In genomic region chr12:76032043-76032981, GRCh38 we compare ENCODE assay signal across 1 cellular context.
TF ChIP-seq lines count a peak whose summit lies in the region.

No MANE protein-coding gene starts in this region.

TF ChIP-seq in HepG2, 621 proteins besides CTCF, POLR2A, EP300 and RAD21 (continued from another document and continues in another):
- TF ChIP-seq, protein P1, sequence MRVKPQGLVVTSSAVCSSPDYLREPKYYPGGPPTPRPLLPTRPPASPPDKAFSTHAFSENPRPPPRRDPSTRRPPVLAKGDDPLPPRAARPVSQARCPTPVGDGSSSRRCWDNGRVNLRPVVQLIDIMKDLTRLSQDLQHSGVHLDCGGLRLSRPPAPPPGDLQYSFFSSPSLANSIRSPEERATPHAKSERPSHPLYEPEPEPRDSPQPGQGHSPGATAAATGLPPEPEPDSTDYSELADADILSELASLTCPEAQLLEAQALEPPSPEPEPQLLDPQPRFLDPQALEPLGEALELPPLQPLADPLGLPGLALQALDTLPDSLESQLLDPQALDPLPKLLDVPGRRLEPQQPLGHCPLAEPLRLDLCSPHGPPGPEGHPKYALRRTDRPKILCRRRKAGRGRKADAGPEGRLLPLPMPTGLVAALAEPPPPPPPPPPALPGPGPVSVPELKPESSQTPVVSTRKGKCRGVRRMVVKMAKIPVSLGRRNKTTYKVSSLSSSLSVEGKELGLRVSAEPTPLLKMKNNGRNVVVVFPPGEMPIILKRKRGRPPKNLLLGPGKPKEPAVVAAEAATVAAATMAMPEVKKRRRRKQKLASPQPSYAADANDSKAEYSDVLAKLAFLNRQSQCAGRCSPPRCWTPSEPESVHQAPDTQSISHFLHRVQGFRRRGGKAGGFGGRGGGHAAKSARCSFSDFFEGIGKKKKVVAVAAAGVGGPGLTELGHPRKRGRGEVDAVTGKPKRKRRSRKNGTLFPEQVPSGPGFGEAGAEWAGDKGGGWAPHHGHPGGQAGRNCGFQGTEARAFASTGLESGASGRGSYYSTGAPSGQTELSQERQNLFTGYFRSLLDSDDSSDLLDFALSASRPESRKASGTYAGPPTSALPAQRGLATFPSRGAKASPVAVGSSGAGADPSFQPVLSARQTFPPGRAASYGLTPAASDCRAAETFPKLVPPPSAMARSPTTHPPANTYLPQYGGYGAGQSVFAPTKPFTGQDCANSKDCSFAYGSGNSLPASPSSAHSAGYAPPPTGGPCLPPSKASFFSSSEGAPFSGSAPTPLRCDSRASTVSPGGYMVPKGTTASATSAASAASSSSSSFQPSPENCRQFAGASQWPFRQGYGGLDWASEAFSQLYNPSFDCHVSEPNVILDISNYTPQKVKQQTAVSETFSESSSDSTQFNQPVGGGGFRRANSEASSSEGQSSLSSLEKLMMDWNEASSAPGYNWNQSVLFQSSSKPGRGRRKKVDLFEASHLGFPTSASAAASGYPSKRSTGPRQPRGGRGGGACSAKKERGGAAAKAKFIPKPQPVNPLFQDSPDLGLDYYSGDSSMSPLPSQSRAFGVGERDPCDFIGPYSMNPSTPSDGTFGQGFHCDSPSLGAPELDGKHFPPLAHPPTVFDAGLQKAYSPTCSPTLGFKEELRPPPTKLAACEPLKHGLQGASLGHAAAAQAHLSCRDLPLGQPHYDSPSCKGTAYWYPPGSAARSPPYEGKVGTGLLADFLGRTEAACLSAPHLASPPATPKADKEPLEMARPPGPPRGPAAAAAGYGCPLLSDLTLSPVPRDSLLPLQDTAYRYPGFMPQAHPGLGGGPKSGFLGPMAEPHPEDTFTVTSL (CRISPR knock-in tag; IDR thresholded peaks at IDR 0.05; ENCODE audit: borderline replicate concordance), result peak; percentile 46; the same call in 1 of the 2 replicates
- TF ChIP-seq, protein P2, sequence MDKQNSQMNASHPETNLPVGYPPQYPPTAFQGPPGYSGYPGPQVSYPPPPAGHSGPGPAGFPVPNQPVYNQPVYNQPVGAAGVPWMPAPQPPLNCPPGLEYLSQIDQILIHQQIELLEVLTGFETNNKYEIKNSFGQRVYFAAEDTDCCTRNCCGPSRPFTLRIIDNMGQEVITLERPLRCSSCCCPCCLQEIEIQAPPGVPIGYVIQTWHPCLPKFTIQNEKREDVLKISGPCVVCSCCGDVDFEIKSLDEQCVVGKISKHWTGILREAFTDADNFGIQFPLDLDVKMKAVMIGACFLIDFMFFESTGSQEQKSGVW (CRISPR knock-in tag; IDR thresholded peaks at IDR 0.05; ENCODE audit: borderline replicate concordance), result no peak
- TF ChIP-seq, protein P3, sequence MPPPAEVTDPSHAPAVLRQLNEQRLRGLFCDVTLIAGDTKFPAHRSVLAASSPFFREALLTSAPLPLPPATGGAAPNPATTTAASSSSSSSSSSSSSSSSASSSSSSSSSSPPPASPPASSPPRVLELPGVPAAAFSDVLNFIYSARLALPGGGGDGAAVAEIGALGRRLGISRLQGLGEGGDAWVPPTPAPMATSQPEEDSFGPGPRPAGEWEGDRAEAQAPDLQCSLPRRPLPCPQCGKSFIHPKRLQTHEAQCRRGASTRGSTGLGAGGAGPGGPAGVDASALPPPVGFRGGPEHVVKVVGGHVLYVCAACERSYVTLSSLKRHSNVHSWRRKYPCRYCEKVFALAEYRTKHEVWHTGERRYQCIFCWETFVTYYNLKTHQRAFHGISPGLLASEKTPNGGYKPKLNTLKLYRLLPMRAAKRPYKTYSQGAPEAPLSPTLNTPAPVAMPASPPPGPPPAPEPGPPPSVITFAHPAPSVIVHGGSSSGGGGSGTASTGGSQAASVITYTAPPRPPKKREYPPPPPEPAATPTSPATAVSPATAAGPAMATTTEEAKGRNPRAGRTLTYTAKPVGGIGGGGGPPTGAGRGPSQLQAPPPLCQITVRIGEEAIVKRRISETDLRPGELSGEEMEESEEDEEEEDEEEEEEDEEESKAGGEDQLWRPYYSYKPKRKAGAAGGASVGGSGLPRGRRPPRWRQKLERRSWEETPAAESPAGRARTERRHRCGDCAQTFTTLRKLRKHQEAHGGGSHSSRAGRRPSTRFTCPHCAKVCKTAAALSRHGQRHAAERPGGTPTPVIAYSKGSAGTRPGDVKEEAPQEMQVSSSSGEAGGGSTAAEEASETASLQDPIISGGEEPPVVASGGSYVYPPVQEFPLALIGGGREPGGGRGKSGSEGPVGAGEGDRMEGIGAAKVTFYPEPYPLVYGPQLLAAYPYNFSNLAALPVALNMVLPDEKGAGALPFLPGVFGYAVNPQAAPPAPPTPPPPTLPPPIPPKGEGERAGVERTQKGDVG (CRISPR knock-in tag; IDR thresholded peaks at IDR 0.05; ENCODE audit: borderline replicate concordance), result no peak
- no peak for TF ChIP-seq ZNF629 (CRISPR knock-in tag; conservative IDR thresholded peaks at IDR 0.05)
- TF ChIP-seq, protein P4, sequence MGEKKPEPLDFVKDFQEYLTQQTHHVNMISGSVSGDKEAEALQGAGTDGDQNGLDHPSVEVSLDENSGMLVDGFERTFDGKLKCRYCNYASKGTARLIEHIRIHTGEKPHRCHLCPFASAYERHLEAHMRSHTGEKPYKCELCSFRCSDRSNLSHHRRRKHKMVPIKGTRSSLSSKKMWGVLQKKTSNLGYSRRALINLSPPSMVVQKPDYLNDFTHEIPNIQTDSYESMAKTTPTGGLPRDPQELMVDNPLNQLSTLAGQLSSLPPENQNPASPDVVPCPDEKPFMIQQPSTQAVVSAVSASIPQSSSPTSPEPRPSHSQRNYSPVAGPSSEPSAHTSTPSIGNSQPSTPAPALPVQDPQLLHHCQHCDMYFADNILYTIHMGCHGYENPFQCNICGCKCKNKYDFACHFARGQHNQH (CRISPR knock-in tag; IDR thresholded peaks at IDR 0.05), result no peak
- no peak for TF ChIP-seq SRSF1 (optimal IDR thresholded peaks at IDR 0.05; ENCODE audit: low read depth, low read length)
- TF ChIP-seq, protein P5, sequence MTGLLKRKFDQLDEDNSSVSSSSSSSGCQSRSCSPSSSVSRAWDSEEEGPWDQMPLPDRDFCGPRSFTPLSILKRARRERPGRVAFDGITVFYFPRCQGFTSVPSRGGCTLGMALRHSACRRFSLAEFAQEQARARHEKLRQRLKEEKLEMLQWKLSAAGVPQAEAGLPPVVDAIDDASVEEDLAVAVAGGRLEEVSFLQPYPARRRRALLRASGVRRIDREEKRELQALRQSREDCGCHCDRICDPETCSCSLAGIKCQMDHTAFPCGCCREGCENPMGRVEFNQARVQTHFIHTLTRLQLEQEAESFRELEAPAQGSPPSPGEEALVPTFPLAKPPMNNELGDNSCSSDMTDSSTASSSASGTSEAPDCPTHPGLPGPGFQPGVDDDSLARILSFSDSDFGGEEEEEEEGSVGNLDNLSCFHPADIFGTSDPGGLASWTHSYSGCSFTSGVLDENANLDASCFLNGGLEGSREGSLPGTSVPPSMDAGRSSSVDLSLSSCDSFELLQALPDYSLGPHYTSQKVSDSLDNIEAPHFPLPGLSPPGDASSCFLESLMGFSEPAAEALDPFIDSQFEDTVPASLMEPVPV (CRISPR knock-in tag; IDR thresholded peaks at IDR 0.05), result no peak; the same call in 1 of the 2 replicates
- peak; percentile 38; the same call in 1 of the 2 replicates for TF ChIP-seq SP140L (CRISPR knock-in tag; IDR thresholded peaks at IDR 0.05; ENCODE audit: borderline replicate concordance)
- no peak for TF ChIP-seq NR2F2 (IDR thresholded peaks at IDR 0.05; ENCODE audit: borderline replicate concordance, low read depth)
- no peak for TF ChIP-seq ZBTB33 (CRISPR knock-in tag; IDR thresholded peaks at IDR 0.05)
- TF ChIP-seq KDM2A (CRISPR knock-in tag; IDR thresholded peaks at IDR 0.05; ENCODE audit: borderline replicate concordance, low read depth), result peak; percentile 56
- TF ChIP-seq, protein P6, sequence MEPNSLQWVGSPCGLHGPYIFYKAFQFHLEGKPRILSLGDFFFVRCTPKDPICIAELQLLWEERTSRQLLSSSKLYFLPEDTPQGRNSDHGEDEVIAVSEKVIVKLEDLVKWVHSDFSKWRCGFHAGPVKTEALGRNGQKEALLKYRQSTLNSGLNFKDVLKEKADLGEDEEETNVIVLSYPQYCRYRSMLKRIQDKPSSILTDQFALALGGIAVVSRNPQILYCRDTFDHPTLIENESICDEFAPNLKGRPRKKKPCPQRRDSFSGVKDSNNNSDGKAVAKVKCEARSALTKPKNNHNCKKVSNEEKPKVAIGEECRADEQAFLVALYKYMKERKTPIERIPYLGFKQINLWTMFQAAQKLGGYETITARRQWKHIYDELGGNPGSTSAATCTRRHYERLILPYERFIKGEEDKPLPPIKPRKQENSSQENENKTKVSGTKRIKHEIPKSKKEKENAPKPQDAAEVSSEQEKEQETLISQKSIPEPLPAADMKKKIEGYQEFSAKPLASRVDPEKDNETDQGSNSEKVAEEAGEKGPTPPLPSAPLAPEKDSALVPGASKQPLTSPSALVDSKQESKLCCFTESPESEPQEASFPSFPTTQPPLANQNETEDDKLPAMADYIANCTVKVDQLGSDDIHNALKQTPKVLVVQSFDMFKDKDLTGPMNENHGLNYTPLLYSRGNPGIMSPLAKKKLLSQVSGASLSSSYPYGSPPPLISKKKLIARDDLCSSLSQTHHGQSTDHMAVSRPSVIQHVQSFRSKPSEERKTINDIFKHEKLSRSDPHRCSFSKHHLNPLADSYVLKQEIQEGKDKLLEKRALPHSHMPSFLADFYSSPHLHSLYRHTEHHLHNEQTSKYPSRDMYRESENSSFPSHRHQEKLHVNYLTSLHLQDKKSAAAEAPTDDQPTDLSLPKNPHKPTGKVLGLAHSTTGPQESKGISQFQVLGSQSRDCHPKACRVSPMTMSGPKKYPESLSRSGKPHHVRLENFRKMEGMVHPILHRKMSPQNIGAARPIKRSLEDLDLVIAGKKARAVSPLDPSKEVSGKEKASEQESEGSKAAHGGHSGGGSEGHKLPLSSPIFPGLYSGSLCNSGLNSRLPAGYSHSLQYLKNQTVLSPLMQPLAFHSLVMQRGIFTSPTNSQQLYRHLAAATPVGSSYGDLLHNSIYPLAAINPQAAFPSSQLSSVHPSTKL (CRISPR knock-in tag; IDR thresholded peaks at IDR 0.05), result peak; percentile 58; the same call in 1 of the 2 replicates
- TF ChIP-seq, protein P7, sequence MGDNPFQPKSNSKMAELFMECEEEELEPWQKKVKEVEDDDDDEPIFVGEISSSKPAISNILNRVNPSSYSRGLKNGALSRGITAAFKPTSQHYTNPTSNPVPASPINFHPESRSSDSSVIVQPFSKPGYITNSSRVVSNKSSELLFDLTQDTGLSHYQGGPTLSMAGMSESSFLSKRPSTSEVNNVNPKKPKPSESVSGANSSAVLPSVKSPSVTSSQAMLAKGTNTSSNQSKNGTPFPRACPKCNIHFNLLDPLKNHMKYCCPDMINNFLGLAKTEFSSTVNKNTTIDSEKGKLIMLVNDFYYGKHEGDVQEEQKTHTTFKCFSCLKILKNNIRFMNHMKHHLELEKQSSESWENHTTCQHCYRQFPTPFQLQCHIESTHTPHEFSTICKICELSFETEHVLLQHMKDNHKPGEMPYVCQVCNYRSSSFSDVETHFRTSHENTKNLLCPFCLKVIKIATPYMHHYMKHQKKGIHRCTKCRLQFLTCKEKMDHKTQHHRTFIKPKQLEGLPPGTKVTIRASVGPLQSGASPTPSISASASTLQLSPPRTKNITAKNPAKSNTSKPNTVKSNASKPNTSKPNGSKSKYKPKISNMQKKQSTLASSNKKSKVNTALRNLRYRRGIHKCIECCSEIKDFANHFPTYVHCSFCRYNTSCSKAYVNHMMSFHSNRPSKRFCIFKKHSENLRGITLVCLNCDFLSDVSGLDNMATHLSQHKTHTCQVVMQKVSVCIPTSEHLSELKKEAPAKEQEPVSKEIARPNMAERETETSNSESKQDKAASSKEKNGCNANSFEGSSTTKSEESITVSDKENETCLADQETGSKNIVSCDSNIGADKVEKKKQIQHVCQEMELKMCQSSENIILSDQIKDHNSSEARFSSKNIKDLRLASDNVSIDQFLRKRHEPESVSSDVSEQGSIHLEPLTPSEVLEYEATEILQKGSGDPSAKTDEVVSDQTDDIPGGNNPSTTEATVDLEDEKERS (CRISPR knock-in tag; IDR thresholded peaks at IDR 0.05), result no peak
- no peak for TF ChIP-seq ZNF619 (CRISPR knock-in tag; IDR thresholded peaks at IDR 0.05)
- TF ChIP-seq MYC (CRISPR knock-in tag; IDR thresholded peaks at IDR 0.05; ENCODE audit: borderline replicate concordance), result no peak
- no peak for TF ChIP-seq ZFP36 (IDR thresholded peaks at IDR 0.05; ENCODE audit: borderline replicate concordance, low read depth, low read length, partially characterized antibody)
- TF ChIP-seq, protein P8, sequence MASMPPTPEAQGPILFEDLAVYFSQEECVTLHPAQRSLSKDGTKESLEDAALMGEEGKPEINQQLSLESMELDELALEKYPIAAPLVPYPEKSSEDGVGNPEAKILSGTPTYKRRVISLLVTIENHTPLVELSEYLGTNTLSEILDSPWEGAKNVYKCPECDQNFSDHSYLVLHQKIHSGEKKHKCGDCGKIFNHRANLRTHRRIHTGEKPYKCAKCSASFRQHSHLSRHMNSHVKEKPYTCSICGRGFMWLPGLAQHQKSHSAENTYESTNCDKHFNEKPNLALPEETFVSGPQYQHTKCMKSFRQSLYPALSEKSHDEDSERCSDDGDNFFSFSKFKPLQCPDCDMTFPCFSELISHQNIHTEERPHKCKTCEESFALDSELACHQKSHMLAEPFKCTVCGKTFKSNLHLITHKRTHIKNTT (CRISPR knock-in tag; IDR thresholded peaks at IDR 0.05), result no peak
- no peak for TF ChIP-seq ZNF30 (CRISPR knock-in tag; IDR thresholded peaks at IDR 0.05)
- TF ChIP-seq ZNF292 (CRISPR knock-in tag; IDR thresholded peaks at IDR 0.05; ENCODE audit: borderline replicate concordance, low read depth), result no peak
- TF ChIP-seq ATM (IDR thresholded peaks at IDR 0.05; ENCODE audit: borderline replicate concordance), result no peak
- 0 out of 2 replicates have a peak, but pooled peaks have one; percentile 14 for TF ChIP-seq FOXJ3 (CRISPR knock-in tag; IDR thresholded peaks at IDR 0.05; ENCODE audit: borderline replicate concordance)
- TF ChIP-seq ZNF263 (CRISPR knock-in tag; IDR thresholded peaks at IDR 0.05), result no peak
- 0 out of 2 replicates have a peak, but pooled peaks have one; percentile 24 for TF ChIP-seq ZNF775 (CRISPR knock-in tag; IDR thresholded peaks at IDR 0.05; ENCODE audit: borderline replicate concordance)
- TF ChIP-seq, protein P9, sequence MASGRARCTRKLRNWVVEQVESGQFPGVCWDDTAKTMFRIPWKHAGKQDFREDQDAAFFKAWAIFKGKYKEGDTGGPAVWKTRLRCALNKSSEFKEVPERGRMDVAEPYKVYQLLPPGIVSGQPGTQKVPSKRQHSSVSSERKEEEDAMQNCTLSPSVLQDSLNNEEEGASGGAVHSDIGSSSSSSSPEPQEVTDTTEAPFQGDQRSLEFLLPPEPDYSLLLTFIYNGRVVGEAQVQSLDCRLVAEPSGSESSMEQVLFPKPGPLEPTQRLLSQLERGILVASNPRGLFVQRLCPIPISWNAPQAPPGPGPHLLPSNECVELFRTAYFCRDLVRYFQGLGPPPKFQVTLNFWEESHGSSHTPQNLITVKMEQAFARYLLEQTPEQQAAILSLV (CRISPR knock-in tag; IDR thresholded peaks at IDR 0.05; ENCODE audit: borderline replicate concordance), result no peak
- TF ChIP-seq ZNF558 (CRISPR knock-in tag; IDR thresholded peaks at IDR 0.05; ENCODE audit: borderline replicate concordance), result 0 out of 2 replicates have a peak, but pooled peaks have one; percentile 59
- TF ChIP-seq NRL (CRISPR knock-in tag; IDR thresholded peaks at IDR 0.05; ENCODE audit: borderline replicate concordance), result no peak; the same call in 1 of the 2 replicates
- no peak for TF ChIP-seq ZBTB8A (CRISPR knock-in tag; IDR thresholded peaks at IDR 0.05; ENCODE audit: borderline replicate concordance, low read depth)
